In the genomic region with DNA sequence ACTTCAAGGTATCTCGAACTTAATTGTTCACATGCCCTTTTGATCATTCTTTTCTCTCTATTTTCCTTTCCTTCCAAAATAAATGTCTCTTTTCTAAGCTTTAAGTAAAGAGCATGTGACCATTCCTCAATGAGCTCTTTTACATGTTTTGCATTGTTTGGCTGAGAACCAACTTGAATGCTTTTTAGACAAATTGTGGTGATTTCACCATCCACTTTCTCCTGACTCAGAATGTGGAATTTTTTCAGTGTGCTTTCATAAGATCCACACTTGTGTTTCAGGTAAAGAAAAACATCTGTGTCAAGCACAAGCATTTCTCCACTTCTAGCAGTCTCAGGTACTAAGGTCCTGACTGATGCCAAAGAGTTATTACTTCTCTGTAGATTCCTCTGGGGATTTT, we compare ENCODE assay signal across 23 cellular contexts. TPM values are rescaled to one million over a fixed set of nuclear protein-coding genes. Genes with fewer than 3 reads are reported as not detected.
DNase-seq lines count a peak whose midpoint lies in the region; ATAC-seq and TF ChIP-seq lines count a peak whose summit lies in the region.
"Had no signal": no experiment of that assay in that cellular context is flagged by ENCODE, and none has a peak within 500 bp of the region (broad histone marks: within the 10 kb centered on the region; RNA-seq: fewer than 3 reads in every experiment).

No MANE protein-coding gene starts in this region.

- peaks cover 18% of the 10 kb centered on the region for H3K9me3 Mint-ChIP-seq in HFFc6

- DNase-seq in AG04450 (ENCODE audit: low read depth, low spot score) (peak; percentile 77), HFFc6 (peak; percentile 74), brain microvascular endothelial cell (peak; percentile 64), foreskin keratinocyte (peak; percentile 35 to 73), epidermal melanocyte (ENCODE audit: insufficient read length, low spot score) (no peak), NCI-H510A (lab: John Stamatoyannopoulos, UW) (no peak), NK-92 (lab: John Stamatoyannopoulos, UW; ENCODE audit: unreplicated experiment) (no peak)
- DNase-seq: activated CD4-positive, alpha-beta T cell treated with anti-CD3 and anti-CD28 coated beads, Interleukin-2, amount 10 ng/mL, durations not matched to agents 24 days and 14 days; activated T-cell treated with anti-CD3 and anti-CD28 coated beads for 4 hours; AML-193; cerebellar nuclear complex; kidney glomerular epithelial cell; MG63; NCI-H187; NCI-H510A treated with DMSO at 0.1 percent for 48 hours; nucleus accumbens; stimulated activated naive B cell treated with anti-CD40 and anti-IgM and Interleukin-4, amounts not matched to agents 10 μg/mL and 1 μg/mL and 100 μg/mL, for 72 hours; uterus had no signal

- POLR2A ChIA-PET in AG04450 (lab: Yijun Ruan, JAX): interaction anchor here (0.6 to 1.0 kb wide), 7 partner anchors 10 to 170 kb away, joined by 3 to 6 read pairs (median 4); a partner anchor contains a TSS

- in situ Hi-C loops in brain microvascular endothelial cell (cut with HindIII; ENCODE audit: low pct_ligation_motif_present, low sequenced_read_pairs): no loop called here

- no peak overlapping the region for H3K4me3 Mint-ChIP-seq in HFFc6
- H3K4me3 Mint-ChIP-seq: activated CD4-positive, alpha-beta T cell treated with anti-CD3 and anti-CD28 coated beads, Interleukin-2, amount 10 ng/mL, durations not matched to agents 24 days and 14 days; stimulated activated naive B cell treated with anti-CD40 and anti-IgM and Interleukin-4, amounts not matched to agents 10 μg/mL and 1 μg/mL and 100 μg/mL, for 72 hours had no signal

- H3K27me3 Mint-ChIP-seq in HFFc6 (ENCODE audit: insufficient read depth): peaks cover 2% of the 10 kb centered on the region
- H3K27me3 Mint-ChIP-seq: activated CD4-positive, alpha-beta T cell treated with anti-CD3 and anti-CD28 coated beads, Interleukin-2, amount 10 ng/mL, durations not matched to agents 24 days and 14 days; stimulated activated naive B cell treated with anti-CD40 and anti-IgM and Interleukin-4, amounts not matched to agents 10 μg/mL and 1 μg/mL and 100 μg/mL, for 72 hours had no signal

- H3K9me3 ChIP-seq in AG04450 (ENCODE audit: control insufficient read depth, insufficient read depth, low read length): peaks cover 12% of the 10 kb centered on the region

- peaks cover 4% of the 10 kb centered on the region for H3K36me3 ChIP-seq in brain microvascular endothelial cell (replicated peaks)
- H3K36me3 ChIP-seq: uterus had no signal

- H3K4me1 ChIP-seq in foreskin keratinocyte: no peaks in the 10 kb centered on the region
- H3K4me1 ChIP-seq: uterus had no signal

- CTCF ChIA-PET in AG04450 (lab: Charles Lee): interaction anchor here (0.6 to 1.0 kb wide), 3 partner anchors 12 to 1677 kb away, joined by 3 to 4 read pairs (median 3); no protein-coding TSS in a partner anchor

- peak overlapping the region; percentile 53 for H3K27ac Mint-ChIP-seq in HFFc6
- H3K27ac Mint-ChIP-seq: activated CD4-positive, alpha-beta T cell treated with anti-CD3 and anti-CD28 coated beads, Interleukin-2, amount 10 ng/mL, durations not matched to agents 24 days and 14 days; stimulated activated naive B cell treated with anti-CD40 and anti-IgM and Interleukin-4, amounts not matched to agents 10 μg/mL and 1 μg/mL and 100 μg/mL, for 72 hours had no signal

- TF ChIP-seq CTCF in AG04450 (IDR thresholded peaks at IDR 0.05; ENCODE audit: low read depth, low read length): no peak
- no peak for TF ChIP-seq CTCF in HFFc6 (IDR thresholded peaks at IDR 0.05)
- no peak for TF ChIP-seq CTCF in brain microvascular endothelial cell (IDR thresholded peaks at IDR 0.05; ENCODE audit: low read depth, low read length, missing control alignments)
- no peak for TF ChIP-seq CTCF in foreskin keratinocyte (conservative IDR thresholded peaks at IDR 0.05)

- H3K27me3 ChIP-seq in AG04450 (ENCODE audit: control insufficient read depth, insufficient read depth, low read length) (no peaks in the 10 kb centered on the region), brain microvascular endothelial cell (replicated peaks) (no peaks in the 10 kb centered on the region), foreskin keratinocyte (no peaks in the 10 kb centered on the region)
- H3K27me3 ChIP-seq: hepatocyte, MG63, uterus had no signal

- ATAC-seq in foreskin keratinocyte (no peak), GM19463 (IDR thresholded peaks at IDR 0.05; ENCODE audit: unreplicated experiment) (no peak)
- ATAC-seq: activated naive CD4-positive, alpha-beta T cell treated with anti-CD3 and anti-CD28 coated beads, Interleukin-2, amount 50 U/mL, for 72 hours; stimulated activated naive B cell treated with anti-CD40 and anti-IgM and Interleukin-4, amounts not matched to agents 10 μg/mL and 1 μg/mL and 100 μg/mL, for 72 hours had no signal

- H3K4me3 ChIP-seq in AG04450 (ENCODE audit: low read depth, low read length): no peak overlapping the region
- H3K4me3 ChIP-seq in brain microvascular endothelial cell (ENCODE audit: low read depth, low read length): no peak overlapping the region
- H3K4me3 ChIP-seq: hepatocyte, MG63, SK-N-MC, skin epidermis, uterus had no signal

- H3K27ac ChIP-seq in AG04450 (ENCODE audit: low read depth, low read length) (peak overlapping the region; percentile 63), brain microvascular endothelial cell (no peak overlapping the region), foreskin keratinocyte (no peak overlapping the region)
- H3K27ac ChIP-seq: SK-N-MC, skin epidermis, uterus had no signal

- H3K36me3 Mint-ChIP-seq in HFFc6 (ENCODE audit: low read depth): peaks cover 50% of the 10 kb centered on the region

- peaks cover 16% of the 10 kb centered on the region for H3K4me1 Mint-ChIP-seq in HFFc6 (ENCODE audit: low read depth)
- H3K4me1 Mint-ChIP-seq: activated CD4-positive, alpha-beta T cell treated with anti-CD3 and anti-CD28 coated beads, Interleukin-2, amount 10 ng/mL, durations not matched to agents 24 days and 14 days had no signal

RNA-seq across cellular contexts. Expression of a gene that starts 10.7 kb away (rescaled TPM):
- polyA plus RNA-seq in AG04450 (2011; rRNA removed) (13.0 and 19.2 TPM in 2 replicates), foreskin keratinocyte (0.69 and 0.88 TPM in 2 replicates)
- polyA minus RNA-seq in AG04450 (2011; rRNA and poly(A)+ RNA removed): 7.1 and 11.5 TPM in 2 replicates
- 1 to 10 TPM; 3.8 to 8.2 (median 6.4) TPM for total RNA-seq in HFFc6 (2021; fragmentation: NEBNext Ultra II Directional; extraction: Animal tissue kit (Norgen Biotek cat#: 25700))
- total RNA-seq in foreskin keratinocyte: 1.3 and 1.5 TPM in 2 replicates

RNA-seq across cellular contexts. Expression of a gene that starts 38.5 kb away (rescaled TPM):
- polyA plus RNA-seq in AG04450 (2011; rRNA removed): 10.3 and 15.7 TPM in 2 replicates
- 2.8 and 3.8 TPM in 2 replicates for polyA minus RNA-seq in AG04450 (2011; rRNA and poly(A)+ RNA removed)
- total RNA-seq in HFFc6 (2021; fragmentation: NEBNext Ultra II Directional; extraction: Animal tissue kit (Norgen Biotek cat#: 25700)): 1 to 10 TPM; 4.2 to 7.3 (median 6.4) TPM
- total RNA-seq in foreskin keratinocyte: 13.3 and 15.3 TPM in 2 replicates
- 15.3 and 15.5 TPM in 2 replicates for polyA plus RNA-seq in foreskin keratinocyte

Comparison
In these comparisons a context has a peak if more than half of its experiments do, and no peak if none do; other contexts are left out.
1. DNase-seq: peak in AG04450 (single experiment), HFFc6 (single experiment), brain microvascular endothelial cell (single experiment) and foreskin keratinocyte (2 of 2); none in epidermal melanocyte (single experiment), NCI-H510A (single experiment) and NK-92 (single experiment).